Comparison of ENCODE assay signal across 15 cellular contexts in the genomic region with DNA sequence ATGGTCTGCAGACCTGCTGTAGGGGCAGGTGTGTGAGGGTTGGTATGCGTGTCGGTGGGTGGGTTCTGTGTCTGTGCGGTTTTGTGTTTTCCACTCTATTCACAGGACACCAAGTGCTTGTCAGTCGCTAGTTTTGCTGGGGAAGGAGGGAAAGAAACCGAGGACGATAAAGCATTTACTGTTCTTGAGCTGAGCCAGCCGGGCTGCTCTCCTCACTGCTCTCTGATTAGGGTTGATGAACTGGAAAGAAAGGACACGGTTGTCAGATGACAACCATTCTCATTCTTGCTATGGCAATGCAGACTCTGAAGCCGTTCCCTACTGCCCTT. TPM values are rescaled to one million over a fixed set of nuclear protein-coding genes. Genes with fewer than 3 reads are reported as not detected.
DNase-seq lines count a peak whose midpoint lies in the region; ATAC-seq and TF ChIP-seq lines count a peak whose summit lies in the region.
"Had no signal": no experiment of that assay in that cellular context is flagged by ENCODE, and none has a peak within 500 bp of the region (broad histone marks: within the 10 kb centered on the region; RNA-seq: fewer than 3 reads in every experiment).

No MANE protein-coding gene starts in this region.

- CTCF ChIA-PET in mammary epithelial cell (lab: Charles Lee; ENCODE audit: low non-redundant PET), result no interaction called here

- no peak overlapping the region for H3K9ac ChIP-seq in mammary epithelial cell (ENCODE audit: insufficient read depth, low read length)
- H3K9ac ChIP-seq: BLaER1 had no signal

- no TSS peak for BruUV-seq in mammary epithelial cell (replicated peaks; lab: Mats Ljungman, UMichigan)

- in situ Hi-C loops in mammary epithelial cell (cut with MboI; ENCODE audit: low sequenced_read_pairs in 2 of 2), result no loop called here

- no peaks in the 10 kb centered on the region for H3K79me2 ChIP-seq in mammary epithelial cell (ENCODE audit: insufficient read depth, low read length)

- TF ChIP-seq POLR2A in breast epithelium (IDR thresholded peaks at IDR 0.05) (no peak), upper lobe of left lung (IDR thresholded peaks at IDR 0.05) (no peak)

- no peak for TF ChIP-seq EP300 in upper lobe of left lung (IDR thresholded peaks at IDR 0.05)

- dilution Hi-C loops in mammary epithelial cell (cut with HindIII; ENCODE audit: low sequenced_read_pairs), result no loop called here

- no peaks in the 10 kb centered on the region for H4K20me1 ChIP-seq in mammary epithelial cell (ENCODE audit: insufficient read depth, low read length)

- no peak overlapping the region for H2AFZ ChIP-seq in mammary epithelial cell (ENCODE audit: low read depth, low read length)

- WGBS in mammary epithelial cell (ENCODE audit: low coverage, missing lambda C conversion rate), result 20% methylated on average over 3 of the region's 9 CpGs
- 22 to 25% methylated on average over 8 to 9 of the region's 9 CpGs for WGBS in lung, 2 donors
- WGBS in upper lobe of left lung, 2 donors, result 26 to 67% methylated on average over 1 to 9 of the region's 9 CpGs

- intact Hi-C loops in breast epithelium (cut with DNase I; ENCODE audit: low total_unique reads) (no loop called here), mammary epithelial cell (cut with micrococcal nuclease) (no loop called here), ascending aorta (cut with DNase I) (no loop called here), posterior vena cava (cut with DNase I) (no loop called here)

- H3K27me3 ChIP-seq in breast epithelium (peaks cover 0 to 89% of the 10 kb centered on the region in 2 donors), mammary epithelial cell (ENCODE audit: insufficient read depth, low read length) (peaks cover 33% of the 10 kb centered on the region), ascending aorta (no peaks in the 10 kb centered on the region), lung (ENCODE audit: control insufficient read depth, insufficient read depth) (peaks cover 8% of the 10 kb centered on the region), upper lobe of left lung (peaks cover 0 to 5% (median 0%) of the 10 kb centered on the region in 4 donors)

- H3K27ac ChIP-seq in breast epithelium, result no peak overlapping the region
- H3K27ac ChIP-seq in mammary epithelial cell (ENCODE audit: insufficient read depth, low read depth, low read length), result no peak overlapping the region
- no peak overlapping the region for H3K27ac ChIP-seq in ascending aorta
- no peak overlapping the region for H3K27ac ChIP-seq in lung (ENCODE audit: low read depth in 1 of 2, low read length in 1 of 2)
- no peak overlapping the region for H3K27ac ChIP-seq in upper lobe of left lung
- H3K27ac ChIP-seq: BLaER1, prostate gland had no signal

- no peak overlapping the region for H3K4me2 ChIP-seq in mammary epithelial cell (ENCODE audit: insufficient read depth, low read depth, low read length)
- H3K4me2 ChIP-seq: BLaER1 had no signal

- H3K4me3 ChIP-seq in breast epithelium (peak overlapping the region in 2 of 3 donors; percentile 37 to 60), mammary epithelial cell (replicated peaks in 1 of 3; ENCODE audit: insufficient read depth in 1 of 3, low read depth in 2 of 3, low read length in 3 of 3) (no peak overlapping the region), ascending aorta (peak overlapping the region; percentile 41 to 44), lung (peak overlapping the region; percentile 1), upper lobe of left lung (peak overlapping the region in 3 of 4 donors; percentile 9 to 32 (median 29))
- H3K4me3 ChIP-seq: BLaER1, prostate gland had no signal

- TF ChIP-seq CTCF in breast epithelium (IDR thresholded peaks at IDR 0.05), result no peak
- no peak for TF ChIP-seq CTCF in mammary epithelial cell (conservative IDR thresholded peaks at IDR 0.05 in 1 of 2, IDR thresholded peaks at IDR 0.05 in 1 of 2; ENCODE audit: extremely low read depth in 1 of 2, insufficient read depth in 1 of 2, low read depth in 1 of 2, low read length in 2 of 2)
- no peak for TF ChIP-seq CTCF in ascending aorta (IDR thresholded peaks at IDR 0.05)
- TF ChIP-seq CTCF in lung (IDR thresholded peaks at IDR 0.05; ENCODE audit: control extremely low read depth, extremely low read depth), result no peak
- no peak for TF ChIP-seq CTCF in upper lobe of left lung (IDR thresholded peaks at IDR 0.05)

- H3K9me3 ChIP-seq in breast epithelium (no peaks in the 10 kb centered on the region), mammary epithelial cell (replicated peaks; ENCODE audit: insufficient read depth, low read length) (no peaks in the 10 kb centered on the region), ascending aorta (no peaks in the 10 kb centered on the region), lung (ENCODE audit: control insufficient read depth in 2 of 2, insufficient read depth in 1 of 2, low read length in 1 of 2) (peaks cover 0 to 4% of the 10 kb centered on the region in 2 donors), upper lobe of left lung (no peaks in the 10 kb centered on the region)
- H3K9me3 ChIP-seq: prostate gland had no signal

- DNase-seq in breast epithelium (ENCODE audit: low spot score in 2 of 2) (no peak), mammary epithelial cell (no peak), ascending aorta (ENCODE audit: low spot score in 2 of 2) (no peak), lung (ENCODE audit: low spot score) (no peak), upper lobe of left lung (no peak), posterior vena cava (ENCODE audit: low spot score) (no peak)
- DNase-seq: cortex of kidney; Kasumi-1; left cardiac atrium; NCI-H187; stimulated activated CD4-positive, alpha-beta T cell treated with anti-CD3 and anti-CD28 coated beads, Interleukin-1b, Interleukin-23, amount 100 ng/mL, for 48 hours had no signal

- H3K4me1 ChIP-seq in breast epithelium (no peaks in the 10 kb centered on the region), mammary epithelial cell (ENCODE audit: insufficient read depth, low read length) (no peaks in the 10 kb centered on the region), ascending aorta (no peaks in the 10 kb centered on the region), lung (ENCODE audit: control insufficient read depth in 2 of 2, insufficient read depth in 2 of 2, low read length in 2 of 2) (peaks cover 0 to 6% of the 10 kb centered on the region in 2 donors), upper lobe of left lung (peaks cover 0 to 9% (median 6%) of the 10 kb centered on the region in 4 donors)
- H3K4me1 ChIP-seq: BLaER1, prostate gland had no signal

- ATAC-seq in lung (ENCODE audit: insufficient read depth, low FRiP score) (no peak), upper lobe of left lung (ENCODE audit: low FRiP score in 2 of 2) (no peak), SK-N-SH treated with all-trans-retinoic acid at 6 μM for 48 hours (no peak), HG02852 (IDR thresholded peaks at IDR 0.05; ENCODE audit: unreplicated experiment) (no peak)
- ATAC-seq: left cardiac atrium had no signal

- no peaks in the 10 kb centered on the region for H3K36me3 ChIP-seq in breast epithelium
- no peaks in the 10 kb centered on the region for H3K36me3 ChIP-seq in mammary epithelial cell (ENCODE audit: insufficient read depth, low read length)
- no peaks in the 10 kb centered on the region for H3K36me3 ChIP-seq in ascending aorta
- no peaks in the 10 kb centered on the region for H3K36me3 ChIP-seq in lung (ENCODE audit: control insufficient read depth in 2 of 2, insufficient read depth in 2 of 2, low read length in 2 of 2)
- H3K36me3 ChIP-seq in upper lobe of left lung, result no peaks in the 10 kb centered on the region
- H3K36me3 ChIP-seq: BLaER1, prostate gland had no signal

TF ChIP-seq in SK-N-SH treated with all-trans-retinoic acid at 6 μM for 48 hours, 23 proteins besides CTCF, POLR2A, EP300 and RAD21:
- TF ChIP-seq RARB (CRISPR knock-in tag; IDR thresholded peaks at IDR 0.05), result no peak
- TF ChIP-seq ZFP30 (CRISPR knock-in tag; IDR thresholded peaks at IDR 0.05), result no peak
- TF ChIP-seq GLIS3 (CRISPR knock-in tag; IDR thresholded peaks at IDR 0.05), result no peak

RNA-seq across cellular contexts. Expression of gene EGFL6, which starts 0.8 kb away (rescaled TPM):
- total RNA-seq in breast epithelium, result 10 to 100 TPM in 1 of 3 donors, under 1 TPM in 2; 0.59 to 11.8 (median 0.98) TPM
- 1 to 10 TPM in 1 of 2 donors, under 1 TPM in 1; 0.24 to 1.2 TPM for total RNA-seq in mammary epithelial cell
- 0.11 TPM for polyA plus RNA-seq in mammary epithelial cell
- not detected for polyA minus RNA-seq in mammary epithelial cell
- not detected for total RNA-seq in ascending aorta
- 10 to 100 TPM in 1 of 2 donors, 1 to 10 TPM in 1; 6.3 to 58.7 TPM for total RNA-seq in lung
- 10 to 100 TPM in 1 of 2 donors, 1 to 10 TPM in 1; 5.4 to 22.3 TPM for polyA plus RNA-seq in lung
- total RNA-seq in upper lobe of left lung, result 1 to 10 TPM; 2.1 to 9.9 (median 6.8) TPM
- total RNA-seq in posterior vena cava, result under 1 TPM; 0.14 to 0.19 TPM

Comparison
In these comparisons a context has a peak if more than half of its experiments do, and no peak if none do; other contexts are left out.
1. H3K4me3 ChIP-seq: peak in breast epithelium (2 of 3), ascending aorta (2 of 2), lung (single experiment) and upper lobe of left lung (3 of 4); none in mammary epithelial cell (0 of 3).